Comparison of ENCODE assay signal across 10 cellular contexts in genomic region chr19:39448271-39448670, GRCh38.
DNase-seq lines count a peak whose midpoint lies in the region; ATAC-seq and TF ChIP-seq lines count a peak whose summit lies in the region.
"Had no signal": no experiment of that assay in that cellular context is flagged by ENCODE, and none has a peak within 500 bp of the region (broad histone marks: within the 10 kb centered on the region; RNA-seq: fewer than 3 reads in every experiment).

No MANE protein-coding gene starts in this region.

- H3K36me3 Mint-ChIP-seq in activated naive CD4-positive, alpha-beta T cell treated with anti-CD3 and anti-CD28 coated beads, Interleukin-2, amount 50 U/mL, for 24 hours: peaks cover 24% of the 10 kb centered on the region

- no peak for DNase-seq in activated naive CD4-positive, alpha-beta T cell treated with anti-CD3 and anti-CD28 coated beads, Interleukin-2, amount 50 U/mL, for 16 hours
- DNase-seq in effector memory CD4-positive, alpha-beta T cell: no peak
- DNase-seq in stimulated activated naive CD8-positive, alpha-beta T cell treated with anti-CD3 and anti-CD28 coated beads, Interleukin-15, Interleukin-2, amounts not matched to agents 100 U/mL and 50 U/mL, for 24 hours: peak; percentile 63
- no peak for DNase-seq in NCI-H146 treated with DMSO at 0.1 percent for 48 hours (lab: John Stamatoyannopoulos, UW; ENCODE audit: unreplicated experiment)
- DNase-seq: Caco-2, NCI-H1048 had no signal

- peaks cover 44% of the 10 kb centered on the region for H3K36me3 ChIP-seq in OCI-LY1 (ENCODE audit: insufficient read depth, low read length)
- H3K36me3 ChIP-seq in effector memory CD4-positive, alpha-beta T cell (ENCODE audit: control insufficient read depth, insufficient read depth, low read length): peaks cover 16% of the 10 kb centered on the region

- no peak for TF ChIP-seq CTCF in OCI-LY1 (IDR thresholded peaks at IDR 0.05; ENCODE audit: low read length)

- no peaks in the 10 kb centered on the region for H4K20me1 ChIP-seq in OCI-LY1 (ENCODE audit: insufficient read depth, low read length)

- H2AFZ ChIP-seq in OCI-LY1 (ENCODE audit: low read length): no peak overlapping the region

- no peaks in the 10 kb centered on the region for H3K27me3 Mint-ChIP-seq in activated naive CD4-positive, alpha-beta T cell treated with anti-CD3 and anti-CD28 coated beads, Interleukin-2, amount 50 U/mL, for 24 hours

- H3K9me3 ChIP-seq in OCI-LY1 (ENCODE audit: low read length): no peaks in the 10 kb centered on the region
- no peaks in the 10 kb centered on the region for H3K9me3 ChIP-seq in effector memory CD4-positive, alpha-beta T cell (ENCODE audit: control insufficient read depth, low read length)
- H3K9me3 ChIP-seq: Caco-2 had no signal

- peak overlapping the region; percentile 85 for H3K4me3 ChIP-seq in OCI-LY1 (ENCODE audit: low read depth, low read length, poor library complexity, severe bottlenecking)
- H3K4me3 ChIP-seq in effector memory CD4-positive, alpha-beta T cell (ENCODE audit: insufficient read depth, low read depth, low read length, poor library complexity, severe bottlenecking): no peak overlapping the region

- peak overlapping the region; percentile 44; the same call in 1 of the 2 replicates for H3K9ac ChIP-seq in OCI-LY1 (ENCODE audit: low read length)

- no peaks in the 10 kb centered on the region for H3K27me3 ChIP-seq in OCI-LY1 (ENCODE audit: insufficient read depth, low read length)
- no peaks in the 10 kb centered on the region for H3K27me3 ChIP-seq in effector memory CD4-positive, alpha-beta T cell (replicated peaks; ENCODE audit: control insufficient read depth, insufficient read depth, low read length, poor library complexity, severe bottlenecking)

- H3K4me1 ChIP-seq in OCI-LY1 (ENCODE audit: insufficient read depth, low read length, severe bottlenecking): peaks cover 46% of the 10 kb centered on the region
- peaks cover 21% of the 10 kb centered on the region for H3K4me1 ChIP-seq in effector memory CD4-positive, alpha-beta T cell (ENCODE audit: control insufficient read depth, insufficient read depth, low read length, poor library complexity, severe bottlenecking)

- peak overlapping the region; percentile 70 for H3K27ac ChIP-seq in OCI-LY1 (ENCODE audit: low read depth, low read length, poor library complexity, severe bottlenecking)
- peak overlapping the region; percentile 25 for H3K27ac ChIP-seq in effector memory CD4-positive, alpha-beta T cell (ENCODE audit: insufficient read depth, low read length, poor library complexity, severe bottlenecking)

- H3K4me1 Mint-ChIP-seq in activated naive CD4-positive, alpha-beta T cell treated with anti-CD3 and anti-CD28 coated beads, Interleukin-2, amount 50 U/mL, for 24 hours: peaks cover 72% of the 10 kb centered on the region

- ATAC-seq in stimulated activated naive CD8-positive, alpha-beta T cell treated with anti-CD3 and anti-CD28 coated beads, Interleukin-15, Interleukin-2, amounts not matched to agents 100 U/mL and 50 U/mL, for 24 hours: peak; percentile 4
- ATAC-seq in HG03108 (IDR thresholded peaks at IDR 0.05; ENCODE audit: unreplicated experiment) (no peak), GM19463 (IDR thresholded peaks at IDR 0.05; ENCODE audit: unreplicated experiment) (no peak)

- H3K79me2 ChIP-seq in OCI-LY1 (ENCODE audit: insufficient read depth, low read length): peaks cover 69% of the 10 kb centered on the region

- no peaks in the 10 kb centered on the region for H3F3A ChIP-seq in OCI-LY1 (ENCODE audit: insufficient read depth, low read length)

- no peaks in the 10 kb centered on the region for H3K9me2 ChIP-seq in OCI-LY1 (ENCODE audit: low read depth, low read length)

- H3K9me3 Mint-ChIP-seq in activated naive CD4-positive, alpha-beta T cell treated with anti-CD3 and anti-CD28 coated beads, Interleukin-2, amount 50 U/mL, for 24 hours: no peaks in the 10 kb centered on the region

- peak overlapping the region; percentile 100 for H3K4me3 Mint-ChIP-seq in activated naive CD4-positive, alpha-beta T cell treated with anti-CD3 and anti-CD28 coated beads, Interleukin-2, amount 50 U/mL, for 24 hours

- H3K27ac Mint-ChIP-seq in activated naive CD4-positive, alpha-beta T cell treated with anti-CD3 and anti-CD28 coated beads, Interleukin-2, amount 50 U/mL, for 24 hours: peak overlapping the region; percentile 20

- H3K4me2 ChIP-seq in OCI-LY1 (ENCODE audit: low read length): peak overlapping the region; percentile 80
